8 cellular contexts compared by ENCODE assay signal in the genomic region with DNA sequence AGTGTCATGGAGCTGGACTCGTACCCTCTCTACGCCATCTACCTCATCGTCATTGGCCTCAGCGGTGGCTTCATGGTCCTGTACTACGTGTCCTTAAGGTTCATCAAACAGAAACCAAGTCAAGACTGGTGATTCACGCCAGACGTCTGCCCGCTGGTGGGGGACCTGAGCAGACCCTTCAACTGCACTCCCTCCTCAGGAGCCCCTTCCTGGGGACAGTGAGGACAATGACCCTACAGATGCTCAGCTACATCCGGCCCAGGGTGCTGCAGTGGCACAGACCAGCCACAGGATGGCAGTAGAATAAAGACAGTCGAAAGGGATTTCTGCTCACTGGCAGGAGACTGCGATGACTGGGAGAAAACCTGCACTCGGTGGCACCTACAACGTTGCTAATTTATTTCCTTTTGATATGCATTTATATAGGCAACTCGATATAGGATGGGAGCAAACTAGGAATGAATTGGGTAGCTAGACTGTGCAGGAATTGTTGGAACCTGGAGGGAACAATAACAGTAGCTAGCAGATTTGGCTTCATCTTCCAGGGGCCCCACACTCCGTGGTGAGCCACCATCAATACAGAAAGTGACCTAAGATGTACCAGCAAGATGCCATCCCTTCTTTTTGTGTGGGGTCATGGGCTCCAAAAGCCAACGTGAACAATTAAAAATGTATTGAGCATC. TPM values are rescaled to one million over a fixed set of nuclear protein-coding genes. Genes with fewer than 3 reads are reported as not detected.
DNase-seq lines count a peak whose midpoint lies in the region; ATAC-seq, FAIRE-seq and TF ChIP-seq lines count a peak whose summit lies in the region.

No MANE protein-coding gene starts in this region.

- no peak overlapping the region for H2AFZ ChIP-seq in endothelial cell of umbilical vein (ENCODE audit: low read depth, low read length)

- dilution Hi-C loops in endothelial cell of umbilical vein (cut with MboI; ENCODE audit: extremely low pct_ligation_motif_present, low sequenced_read_pairs): no loop called here

- no peak for TF ChIP-seq POLR2A in endothelial cell of umbilical vein (IDR thresholded peaks at IDR 0.05; ENCODE audit: low read depth, low read length)

- no peaks in the 10 kb centered on the region for H3K9me3 ChIP-seq in endothelial cell of umbilical vein (replicated peaks; ENCODE audit: control insufficient read depth, insufficient read depth, low read length)
- H3K9me3 ChIP-seq in mucosa of descending colon: no peaks in the 10 kb centered on the region

- POLR2A ChIA-PET in endothelial cell of umbilical vein (lab: Charles Lee): no interaction called here

- no peaks in the 10 kb centered on the region for H3K9me1 ChIP-seq in endothelial cell of umbilical vein (replicated peaks; ENCODE audit: control insufficient read depth, extremely low read depth, insufficient read depth, low read length)

- no peak overlapping the region for H3K4me3 ChIP-seq in endothelial cell of umbilical vein (replicated peaks in 1 of 3; ENCODE audit: insufficient read depth in 1 of 3, low read depth in 1 of 3, low read length in 3 of 3)
- H3K4me3 ChIP-seq in mucosa of descending colon: no peak overlapping the region

- intact Hi-C loops in endothelial cell of umbilical vein (cut with micrococcal nuclease): loop anchor here (1.0 to 10.0 kb wide), 2 partner anchors 266 to 1077 kb away; no protein-coding TSS in a partner anchor
- intact Hi-C loops in mucosa of descending colon (cut with DNase I, micrococcal nuclease): no loop called here

- peak; percentile 81 for ATAC-seq in GM18907 (IDR thresholded peaks at IDR 0.05; ENCODE audit: unreplicated experiment)
- peak; percentile 90 for ATAC-seq in mucosa of descending colon

- peak; percentile 99 for TF ChIP-seq CTCF in AG09319 (IDR thresholded peaks at IDR 0.05; ENCODE audit: low read depth, low read length)
- TF ChIP-seq CTCF in endothelial cell of umbilical vein (IDR thresholded peaks at IDR 0.05; ENCODE audit: extremely low read depth in 1 of 2, insufficient read depth in 1 of 2, low read depth in 1 of 2, low read length in 2 of 2): peak; percentile 87 to 89
- TF ChIP-seq CTCF in mucosa of descending colon (IDR thresholded peaks at IDR 0.05): peak; percentile 90

- H3K36me3 ChIP-seq in endothelial cell of umbilical vein (ENCODE audit: control insufficient read depth in 2 of 2, extremely low read depth in 1 of 2, insufficient read depth in 2 of 2, low read length in 2 of 2) (no peaks in the 10 kb centered on the region), mucosa of descending colon (ENCODE audit: low read depth) (no peaks in the 10 kb centered on the region)

- no TSS peak for BruUV-seq in endothelial cell of umbilical vein (replicated peaks; lab: Mats Ljungman, UMichigan)

- no peak overlapping the region for H3K9ac ChIP-seq in endothelial cell of umbilical vein (replicated peaks; ENCODE audit: extremely low read depth, insufficient read depth, low read length)

- CTCF ChIA-PET in endothelial cell of umbilical vein (lab: Charles Lee): interaction anchor here (0.6 to 1.4 kb wide), 21 partner anchors 10 to 1077 kb away, joined by 3 to 11 read pairs (median 4); no protein-coding TSS in a partner anchor

- no peak overlapping the region for H3K27ac ChIP-seq in endothelial cell of umbilical vein (ENCODE audit: insufficient read depth, low read depth, low read length)

- peak; percentile 19 for DNase-seq in AG09319 (ENCODE audit: extremely low read depth, low read depth)
- peak; percentile 68 for DNase-seq in HK-2 (ENCODE audit: unreplicated experiment)
- DNase-seq in NCI-H82 treated with DMSO at 0.1 percent for 48 hours (lab: John Stamatoyannopoulos, UW; ENCODE audit: unreplicated experiment): peak; percentile 46
- peak; percentile 8 to 14 for DNase-seq in activated CD8-positive, alpha-beta memory T cell treated with anti-CD3 and anti-CD28 coated beads for 4 hours (ENCODE audit: low read depth in 2 of 2)
- peak; percentile 59 for DNase-seq in endothelial cell of umbilical vein (ENCODE audit: low read depth, low spot score)
- peak in 2 of 3 donors; percentile 77 to 84 for DNase-seq in mucosa of descending colon
- DNase-seq in stimulated activated CD8-positive, alpha-beta memory T cell treated with anti-CD3 and anti-CD28 coated beads, Interleukin-7, amount 100 ng/mL, for 4 hours (ENCODE audit: low read depth in 2 of 2): peak; percentile 23 to 25

- no peak overlapping the region for H3K4me2 ChIP-seq in endothelial cell of umbilical vein (ENCODE audit: insufficient read depth, low read length)

- no peaks in the 10 kb centered on the region for H3K4me1 ChIP-seq in endothelial cell of umbilical vein (ENCODE audit: control insufficient read depth, extremely low read depth, insufficient read depth, low read length)
- no peaks in the 10 kb centered on the region for H3K4me1 ChIP-seq in mucosa of descending colon (ENCODE audit: low read depth)

- no peaks in the 10 kb centered on the region for H3K79me2 ChIP-seq in endothelial cell of umbilical vein (ENCODE audit: control insufficient read depth, insufficient read depth, low read length)

- peak; percentile 88 for FAIRE-seq in endothelial cell of umbilical vein (lab: Jason Lieb, UNC)

- H3K27me3 ChIP-seq in endothelial cell of umbilical vein (ENCODE audit: control insufficient read depth in 2 of 2, insufficient read depth in 2 of 2, low read length in 2 of 2): peaks cover 0 to 2% of the 10 kb centered on the region in 2 experiments

- no peaks in the 10 kb centered on the region for H4K20me1 ChIP-seq in endothelial cell of umbilical vein (replicated peaks; ENCODE audit: control insufficient read depth, extremely low read depth, insufficient read depth, low read length)

TF ChIP-seq in endothelial cell of umbilical vein, 7 proteins besides CTCF, POLR2A, EP300 and RAD21:
- TF ChIP-seq FOS (IDR thresholded peaks at IDR 0.05; ENCODE audit: borderline replicate concordance, insufficient read depth, low read length) (no peak), POLR2AphosphoS5 (IDR thresholded peaks at IDR 0.05; ENCODE audit: insufficient read depth, low read depth, low read length) (no peak), MYC (IDR thresholded peaks at IDR 0.05; ENCODE audit: low read depth, low read length) (no peak), EZH2 (IDR thresholded peaks at IDR 0.05; ENCODE audit: borderline replicate concordance, low read depth, low read length, severe bottlenecking) (no peak), GATA2 (IDR thresholded peaks at IDR 0.05; ENCODE audit: insufficient read depth, insufficient read length, low read depth, low read length) (no peak), JUN (IDR thresholded peaks at IDR 0.05; ENCODE audit: borderline replicate concordance, insufficient read depth, insufficient read length, low read depth) (no peak)
- TF ChIP-seq, protein P1, sequence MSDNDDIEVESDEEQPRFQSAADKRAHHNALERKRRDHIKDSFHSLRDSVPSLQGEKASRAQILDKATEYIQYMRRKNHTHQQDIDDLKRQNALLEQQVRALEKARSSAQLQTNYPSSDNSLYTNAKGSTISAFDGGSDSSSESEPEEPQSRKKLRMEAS (IDR thresholded peaks at IDR 0.05; ENCODE audit: insufficient read depth, insufficient read length): no peak

RNA-seq across cellular contexts. Expression of a gene that starts 39.2 kb away (rescaled TPM):
- total RNA-seq in endothelial cell of umbilical vein: not detected in 2 replicates
- not detected in 2 replicates for polyA plus RNA-seq in endothelial cell of umbilical vein
- polyA plus RNA-seq in endothelial cell of umbilical vein (2011; cell fraction: cytosol; rRNA removed): not detected in 2 replicates
- polyA plus RNA-seq in endothelial cell of umbilical vein (2011; cell fraction: nucleus; rRNA removed): not detected in 2 replicates
- 0.03 TPM in 2 replicates for polyA plus RNA-seq in endothelial cell of umbilical vein (2012)
- polyA minus RNA-seq in endothelial cell of umbilical vein: not detected in 2 replicates
- not detected for polyA minus RNA-seq in endothelial cell of umbilical vein (2011; cell fraction: cytosol; rRNA and poly(A)+ RNA removed)
- polyA minus RNA-seq in endothelial cell of umbilical vein (2011; cell fraction: nucleus; rRNA and poly(A)+ RNA removed): not detected in 2 replicates
- under 1 TPM; 0.06 to 0.87 (median 0.49) TPM for total RNA-seq in mucosa of descending colon

RNA-seq across cellular contexts. Expression of a gene that starts 39.3 kb away (rescaled TPM):
- total RNA-seq in endothelial cell of umbilical vein: not detected in 2 replicates
- polyA plus RNA-seq in endothelial cell of umbilical vein: not detected in 2 replicates
- polyA plus RNA-seq in endothelial cell of umbilical vein (2011; cell fraction: cytosol; rRNA removed): not detected in 2 replicates
- polyA plus RNA-seq in endothelial cell of umbilical vein (2011; cell fraction: nucleus; rRNA removed): not detected in 2 replicates
- not detected in 2 replicates for polyA plus RNA-seq in endothelial cell of umbilical vein (2012)
- not detected in 2 replicates for polyA minus RNA-seq in endothelial cell of umbilical vein
- not detected for polyA minus RNA-seq in endothelial cell of umbilical vein (2011; cell fraction: cytosol; rRNA and poly(A)+ RNA removed)
- polyA minus RNA-seq in endothelial cell of umbilical vein (2011; cell fraction: nucleus; rRNA and poly(A)+ RNA removed): not detected in 2 replicates
- under 1 TPM in 1 of 3 donors, not detected in 2; 0.22 TPM for total RNA-seq in mucosa of descending colon

Comparison
In these comparisons a context has a peak if more than half of its experiments do, and no peak if none do; other contexts are left out.
1. DNase-seq: peak in every context shown above with its lines; median percentile 80 in mucosa of descending colon; 68 in HK-2; 59 in endothelial cell of umbilical vein; 46 in NCI-H82 treated with DMSO at 0.1 percent for 48 hours; 24 in stimulated activated CD8-positive, alpha-beta memory T cell treated with anti-CD3 and anti-CD28 coated beads, Interleukin-7, amount 100 ng/mL, for 4 hours; 19 in AG09319; 11 in activated CD8-positive, alpha-beta memory T cell treated with anti-CD3 and anti-CD28 coated beads for 4 hours.